In the genomic region with DNA sequence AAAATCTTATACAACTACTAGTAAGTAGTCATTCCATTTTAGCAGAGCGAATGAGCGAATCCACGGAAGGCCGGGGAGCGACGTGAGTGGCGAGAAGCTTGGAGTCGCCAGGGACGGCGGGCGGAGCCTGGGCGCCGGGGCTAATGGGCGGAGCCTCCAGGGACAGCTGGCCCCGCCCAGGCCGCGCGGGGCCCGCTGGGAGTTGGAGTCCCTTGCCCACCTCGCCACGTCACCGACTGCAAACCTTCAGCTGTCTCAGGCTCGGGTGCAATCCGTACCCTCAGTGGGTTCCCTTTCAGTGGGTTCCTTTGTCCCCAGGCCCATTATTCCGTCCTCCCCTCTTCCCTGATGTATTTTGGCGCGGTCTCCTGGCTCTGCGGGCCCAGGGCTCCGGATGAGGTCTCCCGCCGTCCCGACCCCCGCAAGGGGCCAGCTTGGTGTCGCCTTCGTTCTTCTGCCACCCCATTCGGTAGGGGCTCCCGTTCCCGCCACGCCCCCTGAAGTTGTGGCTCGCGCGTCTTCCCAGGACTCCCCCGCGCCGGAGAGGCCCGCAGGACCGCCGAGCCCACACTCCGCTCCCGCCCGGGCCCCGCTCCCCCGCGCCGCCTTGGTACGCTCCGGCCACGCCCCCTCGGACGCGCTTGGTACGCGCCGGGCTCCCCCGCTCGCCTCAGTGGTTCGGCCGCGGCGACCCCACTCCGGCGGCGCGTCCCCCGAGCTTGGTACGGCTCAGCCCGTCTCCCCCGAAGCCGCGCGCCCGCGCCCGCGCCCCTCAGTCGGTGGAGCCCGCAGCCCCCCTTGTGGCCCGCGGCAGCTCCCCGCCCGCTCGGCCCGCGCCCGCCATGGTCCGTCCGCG, we compare ENCODE assay signal across 1 cellular context.
TF ChIP-seq lines count a peak whose summit lies in the region.

A gene (plus strand): TSS at position 673 of the 856 bp plus-strand sequence.

TF ChIP-seq in HepG2, 621 proteins besides CTCF, POLR2A, EP300 and RAD21 (continued from another document and continues in another):
- TF ChIP-seq, protein P1, sequence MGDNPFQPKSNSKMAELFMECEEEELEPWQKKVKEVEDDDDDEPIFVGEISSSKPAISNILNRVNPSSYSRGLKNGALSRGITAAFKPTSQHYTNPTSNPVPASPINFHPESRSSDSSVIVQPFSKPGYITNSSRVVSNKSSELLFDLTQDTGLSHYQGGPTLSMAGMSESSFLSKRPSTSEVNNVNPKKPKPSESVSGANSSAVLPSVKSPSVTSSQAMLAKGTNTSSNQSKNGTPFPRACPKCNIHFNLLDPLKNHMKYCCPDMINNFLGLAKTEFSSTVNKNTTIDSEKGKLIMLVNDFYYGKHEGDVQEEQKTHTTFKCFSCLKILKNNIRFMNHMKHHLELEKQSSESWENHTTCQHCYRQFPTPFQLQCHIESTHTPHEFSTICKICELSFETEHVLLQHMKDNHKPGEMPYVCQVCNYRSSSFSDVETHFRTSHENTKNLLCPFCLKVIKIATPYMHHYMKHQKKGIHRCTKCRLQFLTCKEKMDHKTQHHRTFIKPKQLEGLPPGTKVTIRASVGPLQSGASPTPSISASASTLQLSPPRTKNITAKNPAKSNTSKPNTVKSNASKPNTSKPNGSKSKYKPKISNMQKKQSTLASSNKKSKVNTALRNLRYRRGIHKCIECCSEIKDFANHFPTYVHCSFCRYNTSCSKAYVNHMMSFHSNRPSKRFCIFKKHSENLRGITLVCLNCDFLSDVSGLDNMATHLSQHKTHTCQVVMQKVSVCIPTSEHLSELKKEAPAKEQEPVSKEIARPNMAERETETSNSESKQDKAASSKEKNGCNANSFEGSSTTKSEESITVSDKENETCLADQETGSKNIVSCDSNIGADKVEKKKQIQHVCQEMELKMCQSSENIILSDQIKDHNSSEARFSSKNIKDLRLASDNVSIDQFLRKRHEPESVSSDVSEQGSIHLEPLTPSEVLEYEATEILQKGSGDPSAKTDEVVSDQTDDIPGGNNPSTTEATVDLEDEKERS (CRISPR knock-in tag; IDR thresholded peaks at IDR 0.05): no peak
- TF ChIP-seq POLR2AphosphoS2 (IDR thresholded peaks at IDR 0.05; ENCODE audit: low read depth, low read length) (no peak), ZSCAN12 (CRISPR knock-in tag; IDR thresholded peaks at IDR 0.05) (no peak), ZNF788 (CRISPR knock-in tag; IDR thresholded peaks at IDR 0.05; ENCODE audit: borderline replicate concordance) (peak; percentile 22; the same call in 1 of the 2 replicates), ZFP1 (CRISPR knock-in tag; IDR thresholded peaks at IDR 0.05) (no peak; the same call in 1 of the 2 replicates), SAP130 (CRISPR knock-in tag; IDR thresholded peaks at IDR 0.05; ENCODE audit: low read depth) (peak; percentile 71), BRCA1 (CRISPR knock-in tag; IDR thresholded peaks at IDR 0.05) (no peak), ZNF841 (CRISPR knock-in tag; IDR thresholded peaks at IDR 0.05; ENCODE audit: borderline replicate concordance) (no peak), RFX5 (IDR thresholded peaks at IDR 0.05; ENCODE audit: low read depth, low read length) (no peak), ZNF557 (CRISPR knock-in tag; IDR thresholded peaks at IDR 0.05) (no peak), ZNF446 (CRISPR knock-in tag; IDR thresholded peaks at IDR 0.05) (no peak), HNRNPUL1 (IDR thresholded peaks at IDR 0.05; ENCODE audit: low read depth, low read length) (no peak), FOSL2 (CRISPR knock-in tag; IDR thresholded peaks at IDR 0.05) (peak; percentile 52; the same call in 1 of the 2 replicates), RFX3 (CRISPR knock-in tag; IDR thresholded peaks at IDR 0.05) (no peak), CENPX (CRISPR knock-in tag; IDR thresholded peaks at IDR 0.05) (no peak), ZNF782 (CRISPR knock-in tag; IDR thresholded peaks at IDR 0.05; ENCODE audit: borderline replicate concordance) (no peak; the same call in 1 of the 2 replicates), ZKSCAN8 (CRISPR knock-in tag; IDR thresholded peaks at IDR 0.05; ENCODE audit: borderline replicate concordance) (no peak), PRPF4 (IDR thresholded peaks at IDR 0.05; ENCODE audit: low read depth, low read length, poor library complexity, severe bottlenecking) (no peak), RARA (CRISPR knock-in tag; IDR thresholded peaks at IDR 0.05) (peak; percentile 25), ZFP36L1 (CRISPR knock-in tag; IDR thresholded peaks at IDR 0.05) (no peak), SALL2 (CRISPR knock-in tag; IDR thresholded peaks at IDR 0.05) (no peak), YY1 (IDR thresholded peaks at IDR 0.05; ENCODE audit: insufficient read depth, insufficient replicate concordance, low read depth, low read length) (peak; percentile 69), RFXANK (CRISPR knock-in tag; IDR thresholded peaks at IDR 0.05) (no peak), ZSCAN25 (CRISPR knock-in tag; IDR thresholded peaks at IDR 0.05) (no peak; the same call in 1 of the 2 replicates)
- TF ChIP-seq, protein P2, sequence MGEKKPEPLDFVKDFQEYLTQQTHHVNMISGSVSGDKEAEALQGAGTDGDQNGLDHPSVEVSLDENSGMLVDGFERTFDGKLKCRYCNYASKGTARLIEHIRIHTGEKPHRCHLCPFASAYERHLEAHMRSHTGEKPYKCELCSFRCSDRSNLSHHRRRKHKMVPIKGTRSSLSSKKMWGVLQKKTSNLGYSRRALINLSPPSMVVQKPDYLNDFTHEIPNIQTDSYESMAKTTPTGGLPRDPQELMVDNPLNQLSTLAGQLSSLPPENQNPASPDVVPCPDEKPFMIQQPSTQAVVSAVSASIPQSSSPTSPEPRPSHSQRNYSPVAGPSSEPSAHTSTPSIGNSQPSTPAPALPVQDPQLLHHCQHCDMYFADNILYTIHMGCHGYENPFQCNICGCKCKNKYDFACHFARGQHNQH (CRISPR knock-in tag; IDR thresholded peaks at IDR 0.05): 0 out of 2 replicates have a peak, but pooled peaks have one; percentile 16
- TF ChIP-seq, protein P3, sequence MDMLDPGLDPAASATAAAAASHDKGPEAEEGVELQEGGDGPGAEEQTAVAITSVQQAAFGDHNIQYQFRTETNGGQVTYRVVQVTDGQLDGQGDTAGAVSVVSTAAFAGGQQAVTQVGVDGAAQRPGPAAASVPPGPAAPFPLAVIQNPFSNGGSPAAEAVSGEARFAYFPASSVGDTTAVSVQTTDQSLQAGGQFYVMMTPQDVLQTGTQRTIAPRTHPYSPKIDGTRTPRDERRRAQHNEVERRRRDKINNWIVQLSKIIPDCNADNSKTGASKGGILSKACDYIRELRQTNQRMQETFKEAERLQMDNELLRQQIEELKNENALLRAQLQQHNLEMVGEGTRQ (IDR thresholded peaks at IDR 0.05; ENCODE audit: low read depth, low read length): no peak
- TF ChIP-seq, protein P3 (CRISPR knock-in tag; IDR thresholded peaks at IDR 0.05; ENCODE audit: borderline replicate concordance): no peak
- TF ChIP-seq, protein P4, sequence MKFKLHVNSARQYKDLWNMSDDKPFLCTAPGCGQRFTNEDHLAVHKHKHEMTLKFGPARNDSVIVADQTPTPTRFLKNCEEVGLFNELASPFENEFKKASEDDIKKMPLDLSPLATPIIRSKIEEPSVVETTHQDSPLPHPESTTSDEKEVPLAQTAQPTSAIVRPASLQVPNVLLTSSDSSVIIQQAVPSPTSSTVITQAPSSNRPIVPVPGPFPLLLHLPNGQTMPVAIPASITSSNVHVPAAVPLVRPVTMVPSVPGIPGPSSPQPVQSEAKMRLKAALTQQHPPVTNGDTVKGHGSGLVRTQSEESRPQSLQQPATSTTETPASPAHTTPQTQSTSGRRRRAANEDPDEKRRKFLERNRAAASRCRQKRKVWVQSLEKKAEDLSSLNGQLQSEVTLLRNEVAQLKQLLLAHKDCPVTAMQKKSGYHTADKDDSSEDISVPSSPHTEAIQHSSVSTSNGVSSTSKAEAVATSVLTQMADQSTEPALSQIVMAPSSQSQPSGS (CRISPR knock-in tag; IDR thresholded peaks at IDR 0.05): peak; percentile 31; the same call in 1 of the 2 replicates
- TF ChIP-seq, protein P5, sequence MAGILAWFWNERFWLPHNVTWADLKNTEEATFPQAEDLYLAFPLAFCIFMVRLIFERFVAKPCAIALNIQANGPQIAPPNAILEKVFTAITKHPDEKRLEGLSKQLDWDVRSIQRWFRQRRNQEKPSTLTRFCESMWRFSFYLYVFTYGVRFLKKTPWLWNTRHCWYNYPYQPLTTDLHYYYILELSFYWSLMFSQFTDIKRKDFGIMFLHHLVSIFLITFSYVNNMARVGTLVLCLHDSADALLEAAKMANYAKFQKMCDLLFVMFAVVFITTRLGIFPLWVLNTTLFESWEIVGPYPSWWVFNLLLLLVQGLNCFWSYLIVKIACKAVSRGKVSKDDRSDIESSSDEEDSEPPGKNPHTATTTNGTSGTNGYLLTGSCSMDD (CRISPR knock-in tag; IDR thresholded peaks at IDR 0.05): no peak
- TF ChIP-seq, protein P6, sequence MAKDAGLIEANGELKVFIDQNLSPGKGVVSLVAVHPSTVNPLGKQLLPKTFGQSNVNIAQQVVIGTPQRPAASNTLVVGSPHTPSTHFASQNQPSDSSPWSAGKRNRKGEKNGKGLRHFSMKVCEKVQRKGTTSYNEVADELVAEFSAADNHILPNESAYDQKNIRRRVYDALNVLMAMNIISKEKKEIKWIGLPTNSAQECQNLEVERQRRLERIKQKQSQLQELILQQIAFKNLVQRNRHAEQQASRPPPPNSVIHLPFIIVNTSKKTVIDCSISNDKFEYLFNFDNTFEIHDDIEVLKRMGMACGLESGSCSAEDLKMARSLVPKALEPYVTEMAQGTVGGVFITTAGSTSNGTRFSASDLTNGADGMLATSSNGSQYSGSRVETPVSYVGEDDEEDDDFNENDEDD (CRISPR knock-in tag; IDR thresholded peaks at IDR 0.05; ENCODE audit: borderline replicate concordance): peak; percentile 59; the same call in 1 of the 2 replicates
- TF ChIP-seq, protein P7, sequence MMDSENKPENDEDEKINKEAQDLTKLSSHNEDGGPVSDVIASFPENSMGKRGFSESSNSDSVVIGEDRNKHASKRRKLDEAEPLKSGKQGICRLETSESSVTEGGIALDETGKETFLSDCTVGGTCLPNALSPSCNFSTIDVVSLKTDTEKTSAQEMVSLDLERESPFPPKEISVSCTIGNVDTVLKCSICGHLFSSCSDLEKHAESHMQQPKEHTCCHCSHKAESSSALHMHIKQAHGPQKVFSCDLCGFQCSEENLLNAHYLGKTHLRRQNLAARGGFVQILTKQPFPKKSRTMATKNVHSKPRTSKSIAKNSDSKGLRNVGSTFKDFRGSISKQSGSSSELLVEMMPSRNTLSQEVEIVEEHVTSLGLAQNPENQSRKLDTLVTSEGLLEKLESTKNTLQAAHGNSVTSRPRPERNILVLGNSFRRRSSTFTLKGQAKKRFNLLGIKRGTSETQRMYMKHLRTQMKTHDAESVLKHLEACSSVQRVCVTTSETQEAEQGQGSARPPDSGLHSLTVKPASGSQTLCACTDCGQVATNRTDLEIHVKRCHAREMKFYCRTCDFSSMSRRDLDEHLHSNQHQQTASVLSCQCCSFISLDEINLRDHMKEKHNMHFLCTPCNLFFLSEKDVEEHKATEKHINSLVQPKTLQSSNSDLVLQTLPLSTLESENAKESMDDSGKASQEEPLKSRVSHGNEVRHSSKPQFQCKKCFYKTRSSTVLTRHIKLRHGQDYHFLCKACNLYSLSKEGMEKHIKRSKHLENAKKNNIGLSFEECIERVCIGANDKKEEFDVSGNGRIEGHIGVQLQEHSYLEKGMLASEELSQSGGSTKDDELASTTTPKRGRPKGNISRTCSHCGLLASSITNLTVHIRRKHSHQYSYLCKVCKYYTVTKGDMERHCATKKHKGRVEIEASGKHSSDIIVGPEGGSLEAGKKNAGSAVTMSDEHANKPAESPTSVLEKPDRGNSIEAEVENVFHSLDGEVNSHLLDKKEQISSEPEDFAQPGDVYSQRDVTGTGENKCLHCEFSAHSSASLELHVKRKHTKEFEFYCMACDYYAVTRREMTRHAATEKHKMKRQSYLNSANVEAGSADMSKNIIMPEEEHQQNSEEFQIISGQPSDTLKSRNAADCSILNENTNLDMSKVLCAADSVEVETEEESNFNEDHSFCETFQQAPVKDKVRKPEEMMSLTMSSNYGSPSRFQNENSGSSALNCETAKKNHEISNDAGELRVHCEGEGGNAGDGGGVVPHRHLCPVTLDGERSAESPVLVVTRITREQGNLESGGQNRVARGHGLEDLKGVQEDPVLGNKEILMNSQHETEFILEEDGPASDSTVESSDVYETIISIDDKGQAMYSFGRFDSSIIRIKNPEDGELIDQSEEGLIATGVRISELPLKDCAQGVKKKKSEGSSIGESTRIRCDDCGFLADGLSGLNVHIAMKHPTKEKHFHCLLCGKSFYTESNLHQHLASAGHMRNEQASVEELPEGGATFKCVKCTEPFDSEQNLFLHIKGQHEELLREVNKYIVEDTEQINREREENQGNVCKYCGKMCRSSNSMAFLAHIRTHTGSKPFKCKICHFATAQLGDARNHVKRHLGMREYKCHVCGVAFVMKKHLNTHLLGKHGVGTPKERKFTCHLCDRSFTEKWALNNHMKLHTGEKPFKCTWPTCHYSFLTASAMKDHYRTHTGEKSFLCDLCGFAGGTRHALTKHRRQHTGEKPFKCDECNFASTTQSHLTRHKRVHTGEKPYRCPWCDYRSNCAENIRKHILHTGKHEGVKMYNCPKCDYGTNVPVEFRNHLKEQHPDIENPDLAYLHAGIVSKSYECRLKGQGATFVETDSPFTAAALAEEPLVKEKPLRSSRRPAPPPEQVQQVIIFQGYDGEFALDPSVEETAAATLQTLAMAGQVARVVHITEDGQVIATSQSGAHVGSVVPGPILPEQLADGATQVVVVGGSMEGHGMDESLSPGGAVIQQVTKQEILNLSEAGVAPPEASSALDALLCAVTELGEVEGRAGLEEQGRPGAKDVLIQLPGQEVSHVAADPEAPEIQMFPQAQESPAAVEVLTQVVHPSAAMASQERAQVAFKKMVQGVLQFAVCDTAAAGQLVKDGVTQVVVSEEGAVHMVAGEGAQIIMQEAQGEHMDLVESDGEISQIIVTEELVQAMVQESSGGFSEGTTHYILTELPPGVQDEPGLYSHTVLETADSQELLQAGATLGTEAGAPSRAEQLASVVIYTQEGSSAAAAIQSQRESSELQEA (CRISPR knock-in tag; IDR thresholded peaks at IDR 0.05; ENCODE audit: not compliant biosample characterization): no peak
- TF ChIP-seq, protein P8, sequence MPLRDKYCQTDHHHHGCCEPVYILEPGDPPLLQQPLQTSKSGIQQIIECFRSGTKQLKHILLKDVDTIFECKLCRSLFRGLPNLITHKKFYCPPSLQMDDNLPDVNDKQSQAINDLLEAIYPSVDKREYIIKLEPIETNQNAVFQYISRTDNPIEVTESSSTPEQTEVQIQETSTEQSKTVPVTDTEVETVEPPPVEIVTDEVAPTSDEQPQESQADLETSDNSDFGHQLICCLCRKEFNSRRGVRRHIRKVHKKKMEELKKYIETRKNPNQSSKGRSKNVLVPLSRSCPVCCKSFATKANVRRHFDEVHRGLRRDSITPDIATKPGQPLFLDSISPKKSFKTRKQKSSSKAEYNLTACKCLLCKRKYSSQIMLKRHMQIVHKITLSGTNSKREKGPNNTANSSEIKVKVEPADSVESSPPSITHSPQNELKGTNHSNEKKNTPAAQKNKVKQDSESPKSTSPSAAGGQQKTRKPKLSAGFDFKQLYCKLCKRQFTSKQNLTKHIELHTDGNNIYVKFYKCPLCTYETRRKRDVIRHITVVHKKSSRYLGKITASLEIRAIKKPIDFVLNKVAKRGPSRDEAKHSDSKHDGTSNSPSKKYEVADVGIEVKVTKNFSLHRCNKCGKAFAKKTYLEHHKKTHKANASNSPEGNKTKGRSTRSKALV (CRISPR knock-in tag; IDR thresholded peaks at IDR 0.05): 0 out of 2 replicates have a peak, but pooled peaks have one; percentile 48
